In the genomic region with DNA sequence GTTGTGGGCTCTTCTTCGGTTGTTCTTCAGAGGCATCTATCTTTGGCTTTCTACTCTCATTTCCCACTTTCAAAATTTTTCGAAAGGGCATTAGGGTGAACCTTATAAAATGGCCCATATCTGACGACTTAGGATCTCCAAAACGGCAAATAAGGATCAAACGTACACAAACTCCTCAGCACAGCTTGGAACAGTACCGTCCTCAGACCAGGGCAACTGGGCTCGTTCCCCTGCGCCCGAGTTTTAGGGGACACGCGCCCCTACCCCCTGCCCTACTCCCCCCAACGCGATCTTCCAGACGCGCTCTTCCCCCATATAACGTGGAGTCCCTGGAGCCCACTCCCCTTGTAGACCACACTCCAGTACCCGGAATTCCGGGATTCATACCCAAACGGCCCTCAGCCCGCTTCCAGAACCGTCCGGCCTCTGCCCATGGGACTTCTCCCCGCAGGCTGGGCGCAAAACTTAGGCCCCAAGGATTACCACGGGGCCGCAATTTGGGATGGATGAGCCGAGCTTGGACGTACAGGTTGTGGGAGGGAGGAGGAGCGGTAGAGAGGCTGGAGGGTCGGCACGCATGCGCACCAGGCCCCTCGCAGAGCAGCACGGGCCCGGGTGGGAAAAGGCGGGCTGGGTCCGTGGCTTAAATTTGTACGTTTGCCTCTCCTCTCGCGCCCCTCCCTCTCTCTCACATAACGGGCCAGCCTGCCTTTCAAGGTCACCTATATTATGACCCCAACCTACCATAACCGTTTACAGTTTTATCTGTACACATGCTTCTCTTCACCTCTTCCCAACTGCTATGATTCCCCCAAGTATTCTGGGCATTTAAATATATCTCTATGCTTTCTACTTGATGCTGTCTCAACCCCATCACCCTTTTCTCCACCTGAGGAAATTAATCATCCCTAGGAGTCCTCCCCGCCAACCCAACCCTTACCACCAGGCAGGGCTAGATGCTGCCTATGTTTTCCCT, we compare ENCODE assay signal across 9 cellular contexts. TPM values are rescaled to one million over a fixed set of nuclear protein-coding genes. Genes with fewer than 3 reads are reported as not detected.
DNase-seq lines count a peak whose midpoint lies in the region; ATAC-seq, FAIRE-seq and TF ChIP-seq lines count a peak whose summit lies in the region.
"Had no signal": no experiment of that assay in that cellular context is flagged by ENCODE, and none has a peak within 500 bp of the region (broad histone marks: within the 10 kb centered on the region; RNA-seq: fewer than 3 reads in every experiment).

No MANE protein-coding gene starts in this region.

- H3K9me3 ChIP-seq in spleen: no peaks in the 10 kb centered on the region

- no peak for FAIRE-seq in RCC 7860 (lab: Jason Lieb, UNC)

- no peaks in the 10 kb centered on the region for H3K36me3 ChIP-seq in spleen

- intact Hi-C loops in left cardiac atrium (cut with DNase I) (no loop called here), spleen (cut with DNase I; ENCODE audit: low total_unique reads) (no loop called here)

- 16 to 39% (median 28%) methylated on average over 38 to 43 of the region's 43 CpGs for WGBS in spleen, 5 donors

- DNase-seq in RPMI7951 (ENCODE audit: low read depth): peak; percentile 66
- DNase-seq in activated naive CD4-positive, alpha-beta T cell treated with Interleukin-2 at 50 U/mL for 16 hours: peak; percentile 65
- peak; percentile 85 for DNase-seq in left cardiac atrium
- peak; percentile 85 for DNase-seq in spleen
- no peak for DNase-seq in NCI-H1048 (lab: John Stamatoyannopoulos, UW)
- no peak for DNase-seq in RCC 7860 (ENCODE audit: low spot score)

- H3K4me1 ChIP-seq in spleen: peaks cover 0 to 30% (median 2%) of the 10 kb centered on the region in 6 donors

- no peak for TF ChIP-seq POLR2A in spleen (IDR thresholded peaks at IDR 0.05)

- ATAC-seq in GM18498 (IDR thresholded peaks at IDR 0.05; ENCODE audit: unreplicated experiment) (peak; percentile 84), HG02870 (IDR thresholded peaks at IDR 0.05; ENCODE audit: unreplicated experiment) (peak; percentile 89), left cardiac atrium (peak in 1 of 2 donors; percentile 68)

- H3K27me3 ChIP-seq in spleen (replicated peaks in 1 of 7): no peaks in the 10 kb centered on the region

- peak overlapping the region in 7 of 8 donors; percentile 5 to 74 (median 46) for H3K27ac ChIP-seq in spleen
- H3K27ac ChIP-seq: VCaP had no signal

- H3K4me3 ChIP-seq in spleen: peak overlapping the region; percentile 31 to 72 (median 50)

- TF ChIP-seq CTCF in spleen (IDR thresholded peaks at IDR 0.05 in 8 of 11, conservative IDR thresholded peaks at IDR 0.05 in 3 of 11): no peak

RNA-seq across cellular contexts. Expression of a gene that starts 3.4 kb away (rescaled TPM):
- not detected in 2 replicates for total RNA-seq in RPMI7951 (2014; rRNA removed; shearing (Covaris generic))
- 1 to 10 TPM in 1 of 2 donors, under 1 TPM in 1; 0.39 to 1.0 TPM for total RNA-seq in left cardiac atrium
- total RNA-seq in spleen: 1 to 10 TPM in 4 of 7 donors, under 1 TPM in 3; 0.44 to 4.3 (median 1.3) TPM
- under 1 TPM; 0.11 to 0.21 (median 0.16) TPM for polyA plus RNA-seq in spleen

RNA-seq across cellular contexts. Expression of a gene that starts 17.7 kb away (rescaled TPM):
- 30.5 and 34.6 TPM in 2 replicates for total RNA-seq in RPMI7951 (2014; rRNA removed; shearing (Covaris generic))
- 10 to 100 TPM; 13.8 to 17.1 TPM for total RNA-seq in left cardiac atrium
- 100 to 1,000 TPM in 1 of 7 donors, 10 to 100 TPM in 6; 51.4 to 111 (median 58.6) TPM for total RNA-seq in spleen
- 10 to 100 TPM; 24.3 to 40.8 (median 28.3) TPM for polyA plus RNA-seq in spleen

RNA-seq across cellular contexts. Expression of a gene that starts 34.9 kb away (rescaled TPM):
- total RNA-seq in RPMI7951 (2014; rRNA removed; shearing (Covaris generic)): 97.9 and 111 TPM in 2 replicates
- 10 to 100 TPM; 59.8 to 61.5 TPM for total RNA-seq in left cardiac atrium
- total RNA-seq in spleen: 10 to 100 TPM; 14.6 to 21.4 (median 18.9) TPM
- 10 to 100 TPM; 39.3 to 47.6 (median 45.5) TPM for polyA plus RNA-seq in spleen

RNA-seq across cellular contexts. Expression of a gene that starts 54.2 kb away (rescaled TPM):
- total RNA-seq in RPMI7951 (2014; rRNA removed; shearing (Covaris generic)): 103 and 109 TPM in 2 replicates
- total RNA-seq in left cardiac atrium (10 to 100 TPM; 48.4 to 55.5 TPM), spleen (10 to 100 TPM; 32.5 to 60.5 (median 44.4) TPM)
- polyA plus RNA-seq in spleen: 10 to 100 TPM; 63.6 to 84.0 (median 80.7) TPM

RNA-seq across cellular contexts. Expression of a gene that starts 55.5 kb away (rescaled TPM):
- total RNA-seq in RPMI7951 (2014; rRNA removed; shearing (Covaris generic)): 0.36 and 0.49 TPM in 2 replicates
- total RNA-seq in left cardiac atrium: 1 to 10 TPM; 5.9 to 7.4 TPM
- total RNA-seq in spleen: 10 to 100 TPM in 3 of 7 donors, 1 to 10 TPM in 4; 5.8 to 12.7 (median 9.4) TPM
- under 1 TPM; 0.43 to 0.67 (median 0.50) TPM for polyA plus RNA-seq in spleen

Comparison
In these comparisons a context has a peak if more than half of its experiments do, and no peak if none do; other contexts are left out.
1. DNase-seq: peak in RPMI7951 (single experiment), activated naive CD4-positive, alpha-beta T cell treated with Interleukin-2 at 50 U/mL for 16 hours (single experiment), left cardiac atrium (single experiment) and spleen (single experiment); none in NCI-H1048 (single experiment) and RCC 7860 (single experiment).